ENCODE assay signal across 23 cellular contexts in the genomic region with DNA sequence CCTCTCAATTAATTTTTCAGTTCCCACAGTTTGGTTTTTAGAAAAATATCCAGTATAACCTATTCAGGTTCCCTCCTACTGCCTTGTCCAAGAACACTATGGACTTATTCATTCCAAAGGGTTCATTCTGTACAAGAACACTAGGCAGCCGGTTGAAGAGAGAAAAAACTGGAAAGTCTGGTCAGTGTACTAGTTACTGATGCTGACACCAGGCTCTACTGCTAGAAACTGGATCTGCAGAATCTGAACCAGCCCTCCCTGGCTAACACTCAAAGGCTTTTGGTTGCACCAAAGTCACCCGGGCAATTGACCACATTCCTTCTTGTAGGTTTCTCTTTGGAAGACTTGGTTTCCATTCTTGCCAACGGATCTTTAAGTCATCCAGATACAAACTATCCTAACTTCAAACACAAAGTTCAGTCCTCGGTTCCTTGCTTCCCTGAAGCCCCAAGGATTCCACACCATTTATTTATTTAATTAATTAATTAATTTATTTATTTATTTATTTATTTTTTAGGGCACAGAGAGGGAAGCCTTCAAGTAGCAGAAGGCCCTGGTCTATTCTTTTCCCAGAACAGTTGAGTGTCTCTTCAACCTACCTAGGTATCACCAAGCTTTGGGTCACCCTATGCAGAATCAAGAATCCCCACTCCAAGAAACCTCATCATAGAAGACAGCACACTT.
"Had no signal": no experiment of that assay in that cellular context is flagged by ENCODE, and none has a peak within 500 bp of the region (broad histone marks: within the 10 kb centered on the region; RNA-seq: fewer than 3 reads in every experiment).

No MANE protein-coding gene starts in this region.

- H3K4me3 Mint-ChIP-seq: activated CD4-positive, alpha-beta memory T cell treated with anti-CD3 and anti-CD28 coated beads for 36 hours; activated CD4-positive, alpha-beta T cell treated with anti-CD3 and anti-CD28 coated beads, Interleukin-2, amount 10 ng/mL, durations not matched to agents 7 days and 5 days; activated naive CD8-positive, alpha-beta T cell; activated T-cell treated with anti-CD3 and anti-CD28 coated beads, Interleukin-2, amount 50 U/mL, for 4 hours; T-cell had no signal

- DNase-seq: activated CD4-positive, alpha-beta memory T cell treated with anti-CD3 and anti-CD28 coated beads for 36 hours; activated CD4-positive, alpha-beta T cell treated with anti-CD3 and anti-CD28 coated beads, Interleukin-2, amount 10 ng/mL, durations not matched to agents 7 days and 5 days; activated CD4-positive, CD25-positive, alpha-beta regulatory T cell; activated CD8-positive, alpha-beta memory T cell treated with anti-CD3 and anti-CD28 coated beads for 24 hours; activated effector memory CD4-positive, alpha-beta T cell treated with anti-CD3 and anti-CD28 coated beads, Interleukin-2, amount 50 U/mL, for 16 hours; activated naive CD4-positive, alpha-beta T cell treated with Interleukin-2 at 50 U/mL for 16 hours; activated T-cell treated with anti-CD3 and anti-CD28 coated beads, Interleukin-2, amount 50 U/mL, for 4 hours; amygdala; cerebellar nuclear complex; MM.1S; NCI-H1105; NCI-H1436; NCI-H1694 treated with DMSO at 0.1 percent for 48 hours; NCI-H2029 treated with DMSO at 0.1 percent for 48 hours; NCI-H446; NCI-H524; SHP77; T-cell; T-helper 2 cell; T1000 had no signal

- H3K27ac Mint-ChIP-seq: activated CD4-positive, alpha-beta memory T cell treated with anti-CD3 and anti-CD28 coated beads for 36 hours; activated CD4-positive, alpha-beta T cell treated with anti-CD3 and anti-CD28 coated beads, Interleukin-2, amount 10 ng/mL, durations not matched to agents 7 days and 5 days; activated naive CD8-positive, alpha-beta T cell; T-cell had no signal

- H3K4me1 Mint-ChIP-seq: activated CD4-positive, alpha-beta T cell treated with anti-CD3 and anti-CD28 coated beads, Interleukin-2, amount 10 ng/mL, durations not matched to agents 7 days and 5 days; T-cell had no signal

- H3K9me3 Mint-ChIP-seq: activated CD4-positive, alpha-beta memory T cell treated with anti-CD3 and anti-CD28 coated beads for 36 hours; activated CD4-positive, alpha-beta T cell treated with anti-CD3 and anti-CD28 coated beads, Interleukin-2, amount 10 ng/mL, durations not matched to agents 7 days and 5 days; activated T-cell treated with anti-CD3 and anti-CD28 coated beads, Interleukin-2, amount 50 U/mL, for 4 hours; T-cell had no signal

- H3K36me3 Mint-ChIP-seq: activated CD4-positive, alpha-beta memory T cell treated with anti-CD3 and anti-CD28 coated beads for 36 hours; activated naive CD8-positive, alpha-beta T cell; T-cell had no signal

- FAIRE-seq: RCC 7860, TTC549 had no signal

- H3K27me3 Mint-ChIP-seq: activated CD4-positive, alpha-beta memory T cell treated with anti-CD3 and anti-CD28 coated beads for 36 hours; activated CD4-positive, alpha-beta T cell treated with anti-CD3 and anti-CD28 coated beads, Interleukin-2, amount 10 ng/mL, durations not matched to agents 7 days and 5 days had no signal

- ATAC-seq: activated T-cell treated with anti-CD3 and anti-CD28 coated beads, Interleukin-2, amount 50 U/mL, for 4 hours; T-cell had no signal
